Comparison of ENCODE assay signal across 9 cellular contexts in genomic region chr20:33791959-33792597, GRCh38. TPM values are rescaled to one million over a fixed set of nuclear protein-coding genes. Genes with fewer than 3 reads are reported as not detected.
DNase-seq lines count a peak whose midpoint lies in the region; ATAC-seq, FAIRE-seq and TF ChIP-seq lines count a peak whose summit lies in the region.
"Had no signal": no experiment of that assay in that cellular context is flagged by ENCODE, and none has a peak within 500 bp of the region (broad histone marks: within the 10 kb centered on the region; RNA-seq: fewer than 3 reads in every experiment).

No MANE protein-coding gene starts in this region.

- peaks cover 27 to 42% (median 32%) of the 10 kb centered on the region in 3 donors for H3K4me1 ChIP-seq in pancreas

- H3K36me3 ChIP-seq in pancreas: no peaks in the 10 kb centered on the region

- intact Hi-C loops in pancreas (cut with DNase I): no loop called here

- H3K4me3 ChIP-seq in NB4 (ENCODE audit: low read depth, low read length) (no peak overlapping the region), fibroblast of pulmonary artery (replicated peaks; ENCODE audit: low read depth, low read length) (no peak overlapping the region), pancreas (no peak overlapping the region)
- H3K4me3 ChIP-seq: skin epidermis had no signal

- no peak overlapping the region for H3K27ac ChIP-seq in pancreas

- no peaks in the 10 kb centered on the region for H3K9me3 ChIP-seq in pancreas

- no peaks in the 10 kb centered on the region for H3K27me3 ChIP-seq in pancreas

- no peak for FAIRE-seq in pancreas (lab: Jason Lieb, UNC)
- FAIRE-seq in H54 (lab: Jason Lieb, UNC): no peak

- 50 to 54% methylated on average over 13 of the region's 13 CpGs for WGBS in pancreas, 2 donors

- peak; percentile 80 for DNase-seq in ELF-1 (ENCODE audit: low read depth, low spot score)
- DNase-seq in NB4 (ENCODE audit: low read depth): peak; percentile 49
- DNase-seq in activated T-cell treated with anti-CD3 and anti-CD28 coated beads, Interleukin-2, amount 50 U/mL, for 1 hour: peak; percentile 65
- DNase-seq in fibroblast of pulmonary artery (ENCODE audit: low read depth): peak; percentile 59
- peak in 5 of 6 donors; percentile 24 to 84 (median 64) for DNase-seq in pancreas
- DNase-seq in H54 (ENCODE audit: insufficient read length, low spot score): no peak
- DNase-seq in globus pallidus (ENCODE audit: low spot score): no peak

- TF ChIP-seq CTCF in NB4 (IDR thresholded peaks at IDR 0.05; ENCODE audit: low read depth, low read length) (peak; percentile 75), fibroblast of pulmonary artery (IDR thresholded peaks at IDR 0.05; ENCODE audit: low read length, missing control alignments) (peak; percentile 76), pancreas (IDR thresholded peaks at IDR 0.05) (peak; percentile 63 to 78 (median 70))

- no peak for TF ChIP-seq POLR2A in NB4 (IDR thresholded peaks at IDR 0.05; ENCODE audit: extremely low read depth, insufficient read length)
- no peak for TF ChIP-seq POLR2A in H54 (IDR thresholded peaks at IDR 0.05; ENCODE audit: low read depth, low read length)

- ATAC-seq in pancreas: no peak
- no peak for ATAC-seq in GM19351 (IDR thresholded peaks at IDR 0.05; ENCODE audit: unreplicated experiment)

RNA-seq across cellular contexts. Expression of gene CHMP4B, which starts 19.1 kb away (rescaled TPM):
- total RNA-seq in pancreas: 10 to 100 TPM; 28.4 to 57.0 (median 37.2) TPM
- polyA plus RNA-seq in pancreas: 10 to 100 TPM; 44.1 to 66.3 TPM

Comparison
In these comparisons a context has a peak if more than half of its experiments do, and no peak if none do; other contexts are left out.
1. DNase-seq: peak in ELF-1 (single experiment), NB4 (single experiment), activated T-cell treated with anti-CD3 and anti-CD28 coated beads, Interleukin-2, amount 50 U/mL, for 1 hour (single experiment), fibroblast of pulmonary artery (single experiment) and pancreas (5 of 6); none in H54 (single experiment) and globus pallidus (single experiment).
2. Peak in every context shown above with its lines, with median percentiles within 50 percentile points of each other: CTCF ChIP-seq.